ENCODE assay signal across 14 cellular contexts in genomic region chr2:2838548-2838845, GRCh38.
A peak's percentile ranks its signal among the peaks of the same experiment; 100 is the strongest.
DNase-seq lines count a peak whose midpoint lies in the region; TF ChIP-seq lines count a peak whose summit lies in the region.
"Had no signal": no experiment of that assay in that cellular context is flagged by ENCODE, and none has a peak within 500 bp of the region (broad histone marks: within the 10 kb centered on the region; RNA-seq: fewer than 3 reads in every experiment).

No MANE protein-coding gene starts in this region.

- no peaks in the 10 kb centered on the region for H3K9me3 ChIP-seq in esophagus squamous epithelium
- H3K9me3 ChIP-seq: A549, BE2C had no signal

- intact Hi-C loops in esophagus squamous epithelium (cut with DNase I), result no loop called here

- no peaks in the 10 kb centered on the region for H3K36me3 ChIP-seq in esophagus squamous epithelium
- H3K36me3 ChIP-seq: BE2C had no signal

- WGBS in esophagus squamous epithelium, 2 donors, result 75 to 97% methylated on average over 3 of the region's 3 CpGs

- H3K4me3 Mint-ChIP-seq in osteocyte (ENCODE audit: unreplicated experiment), result no peak overlapping the region
- H3K4me3 Mint-ChIP-seq: CD14-positive monocyte; CD8-positive, alpha-beta T cell had no signal

- no peaks in the 10 kb centered on the region for H3K27me3 Mint-ChIP-seq in osteocyte (ENCODE audit: unreplicated experiment)

- H3K9me3 Mint-ChIP-seq in osteocyte (ENCODE audit: unreplicated experiment), result peaks cover 39% of the 10 kb centered on the region
- H3K9me3 Mint-ChIP-seq: CD8-positive, alpha-beta T cell had no signal

- H3K4me3 ChIP-seq in esophagus squamous epithelium, result no peak overlapping the region
- H3K4me3 ChIP-seq: A549, GM23248 had no signal

- no peaks in the 10 kb centered on the region for H3K36me3 Mint-ChIP-seq in osteocyte (ENCODE audit: unreplicated experiment)
- H3K36me3 Mint-ChIP-seq: CD14-positive monocyte; CD8-positive, alpha-beta T cell had no signal

- peak overlapping the region; percentile 81 for H3K27ac ChIP-seq in cingulate gyrus (ENCODE audit: low read depth, low read length)
- H3K27ac ChIP-seq in esophagus squamous epithelium, result no peak overlapping the region
- H3K27ac ChIP-seq: A549, GM23248 had no signal

- H3K27ac Mint-ChIP-seq in osteocyte (ENCODE audit: unreplicated experiment), result no peak overlapping the region
- H3K27ac Mint-ChIP-seq: CD8-positive, alpha-beta T cell had no signal

- no peaks in the 10 kb centered on the region for H3K4me1 ChIP-seq in esophagus squamous epithelium
- H3K4me1 ChIP-seq: A549 had no signal

- no peaks in the 10 kb centered on the region for H3K27me3 ChIP-seq in esophagus squamous epithelium
- H3K27me3 ChIP-seq: BE2C had no signal

- no peaks in the 10 kb centered on the region for H3K4me1 Mint-ChIP-seq in osteocyte (ENCODE audit: unreplicated experiment)
- H3K4me1 Mint-ChIP-seq: CD14-positive monocyte had no signal

- no peak for TF ChIP-seq CTCF in osteocyte (IDR thresholded peaks at IDR 0.05)
- no peak for TF ChIP-seq CTCF in GM20000 (IDR thresholded peaks at IDR 0.05; ENCODE audit: extremely low read depth, missing control alignments)
- TF ChIP-seq CTCF in esophagus squamous epithelium (IDR thresholded peaks at IDR 0.05), result no peak

- DNase-seq in activated CD8-positive, alpha-beta memory T cell treated with anti-CD3 and anti-CD28 coated beads for 24 hours, result peak; percentile 15
- no peak for DNase-seq in activated CD8-positive, alpha-beta memory T cell treated with anti-CD3 and anti-CD28 coated beads, Interleukin-2, amount 50 U/mL, for 4 hours
- DNase-seq in osteocyte (ENCODE audit: extremely low spot score, unreplicated experiment) (peak; percentile 74), GM20000 (ENCODE audit: low spot score) (no peak), esophagus squamous epithelium (lab: John Stamatoyannopoulos, UW) (no peak)
- DNase-seq: BE2C; CD8-positive, alpha-beta T cell; COR-L47; DMS53; GF-D8; GM23248 had no signal

- TF ChIP-seq POLR2A in esophagus squamous epithelium (IDR thresholded peaks at IDR 0.05), result no peak

Comparison
In these comparisons a context has a peak if more than half of its experiments do, and no peak if none do; other contexts are left out.
1. DNase-seq: peak in activated CD8-positive, alpha-beta memory T cell treated with anti-CD3 and anti-CD28 coated beads for 24 hours (single experiment) and osteocyte (single experiment); none in activated CD8-positive, alpha-beta memory T cell treated with anti-CD3 and anti-CD28 coated beads, Interleukin-2, amount 50 U/mL, for 4 hours (single experiment), GM20000 (single experiment) and esophagus squamous epithelium (single experiment).